In genomic region chr11:134026655-134027343, GRCh38 we compare ENCODE assay signal across 13 cellular contexts. TPM values are rescaled to one million over a fixed set of nuclear protein-coding genes. Genes with fewer than 3 reads are reported as not detected.
A peak's percentile ranks its signal among the peaks of the same experiment; 100 is the strongest.
DNase-seq lines count a peak whose midpoint lies in the region; ATAC-seq and TF ChIP-seq lines count a peak whose summit lies in the region.
"Had no signal": no experiment of that assay in that cellular context is flagged by ENCODE, and none has a peak within 500 bp of the region (broad histone marks: within the 10 kb centered on the region; RNA-seq: fewer than 3 reads in every experiment).

No MANE protein-coding gene starts in this region.

- DNase-seq in activated naive CD8-positive, alpha-beta T cell treated with anti-CD3 and anti-CD28 coated beads for 36 hours: no peak
- peak; percentile 85 for DNase-seq in NCI-H748 (lab: John Stamatoyannopoulos, UW; ENCODE audit: unreplicated experiment)
- peak in 29 of 51 donors; percentile 14 to 73 (median 51) for DNase-seq in hypothalamus (lab: John Stamatoyannopoulos, UW)
- peak; percentile 57 to 72 for DNase-seq in thyroid gland
- no peak for DNase-seq in psoas muscle
- no peak for DNase-seq in NOMO-1 treated with dmso at 0.1 percent for 144 hours (lab: John Stamatoyannopoulos, UW; ENCODE audit: unreplicated experiment)
- DNase-seq: activated CD4-positive, alpha-beta T cell treated with anti-CD3 and anti-CD28 coated beads, Interleukin-2, amount 50 U/mL, for 48 hours; activated gamma-delta T cell; NCI-H187 had no signal

- no peaks in the 10 kb centered on the region for H3K9me3 ChIP-seq in thyroid gland
- no peaks in the 10 kb centered on the region for H3K9me3 ChIP-seq in psoas muscle
- H3K9me3 ChIP-seq: esophagus muscularis mucosa had no signal

- peak overlapping the region; percentile 4 for H3K27ac Mint-ChIP-seq in activated naive CD8-positive, alpha-beta T cell
- H3K27ac Mint-ChIP-seq in activated naive CD8-positive, alpha-beta T cell treated with anti-CD3 and anti-CD28 coated beads for 36 hours: no peak overlapping the region

- H3K4me3 ChIP-seq in thyroid gland (replicated peaks in 1 of 3) (no peak overlapping the region), psoas muscle (no peak overlapping the region)
- H3K4me3 ChIP-seq: esophagus muscularis mucosa had no signal

- H3K27me3 ChIP-seq in thyroid gland (no peaks in the 10 kb centered on the region), psoas muscle (ENCODE audit: insufficient read depth in 3 of 3, low read length in 2 of 3) (no peaks in the 10 kb centered on the region)
- H3K27me3 ChIP-seq: esophagus muscularis mucosa had no signal

- H3K36me3 ChIP-seq in thyroid gland: no peaks in the 10 kb centered on the region
- H3K36me3 ChIP-seq in psoas muscle (ENCODE audit: insufficient read depth in 1 of 2, low read depth in 1 of 2): no peaks in the 10 kb centered on the region
- H3K36me3 ChIP-seq: esophagus muscularis mucosa had no signal

- WGBS in thyroid gland, 2 donors: 15 to 18% methylated on average over 10 to 11 of the region's 11 CpGs
- WGBS in psoas muscle, 3 donors: 60 to 62% (median 61%) methylated on average over 11 of the region's 11 CpGs

- no peak for TF ChIP-seq POLR2A in thyroid gland (IDR thresholded peaks at IDR 0.05)

- peak overlapping the region; percentile 14 for H3K4me3 Mint-ChIP-seq in activated naive CD8-positive, alpha-beta T cell
- H3K4me3 Mint-ChIP-seq in activated naive CD8-positive, alpha-beta T cell treated with anti-CD3 and anti-CD28 coated beads for 36 hours: no peak overlapping the region

- H3K4me1 Mint-ChIP-seq in activated naive CD8-positive, alpha-beta T cell (ENCODE audit: low read depth): peaks cover 45% of the 10 kb centered on the region
- H3K4me1 Mint-ChIP-seq in activated naive CD8-positive, alpha-beta T cell treated with anti-CD3 and anti-CD28 coated beads for 36 hours: peaks cover 30% of the 10 kb centered on the region

- H3K4me1 ChIP-seq in thyroid gland (no peaks in the 10 kb centered on the region), psoas muscle (no peaks in the 10 kb centered on the region)
- H3K4me1 ChIP-seq: esophagus muscularis mucosa had no signal

- ATAC-seq in HG03039 (IDR thresholded peaks at IDR 0.05; ENCODE audit: unreplicated experiment) (no peak), psoas muscle (no peak)
- ATAC-seq: Panc1 had no signal

- H3K27ac ChIP-seq in thyroid gland (no peak overlapping the region), psoas muscle (no peak overlapping the region)
- H3K27ac ChIP-seq: esophagus muscularis mucosa had no signal

- H3K36me3 Mint-ChIP-seq in activated naive CD8-positive, alpha-beta T cell: no peaks in the 10 kb centered on the region
- no peaks in the 10 kb centered on the region for H3K36me3 Mint-ChIP-seq in activated naive CD8-positive, alpha-beta T cell treated with anti-CD3 and anti-CD28 coated beads for 36 hours

- H3K9me3 Mint-ChIP-seq in activated naive CD8-positive, alpha-beta T cell (ENCODE audit: low read depth): no peaks in the 10 kb centered on the region
- H3K9me3 Mint-ChIP-seq in activated naive CD8-positive, alpha-beta T cell treated with anti-CD3 and anti-CD28 coated beads for 36 hours: no peaks in the 10 kb centered on the region

- intact Hi-C loops in thyroid gland (cut with DNase I) (no loop called here), psoas muscle (cut with DNase I) (no loop called here)

- TF ChIP-seq CTCF in thyroid gland (IDR thresholded peaks at IDR 0.05) (no peak), psoas muscle (IDR thresholded peaks at IDR 0.05) (no peak)

- no peaks in the 10 kb centered on the region for H3K27me3 Mint-ChIP-seq in activated naive CD8-positive, alpha-beta T cell
- no peaks in the 10 kb centered on the region for H3K27me3 Mint-ChIP-seq in activated naive CD8-positive, alpha-beta T cell treated with anti-CD3 and anti-CD28 coated beads for 36 hours

RNA-seq across cellular contexts. Expression of gene JAM3, which starts 42.1 kb away (rescaled TPM):
- 10 to 100 TPM; 18.3 to 21.2 TPM for total RNA-seq in activated naive CD8-positive, alpha-beta T cell treated with anti-CD3 and anti-CD28 coated beads for 36 hours
- total RNA-seq in thyroid gland (10 to 100 TPM; 13.3 to 36.0 (median 16.8) TPM), psoas muscle (10 to 100 TPM in 1 of 4 donors, 1 to 10 TPM in 3; 2.4 to 12.7 (median 7.7) TPM)
- 1 to 10 TPM; 3.0 to 5.8 (median 3.9) TPM for polyA plus RNA-seq in psoas muscle

Comparison
In these comparisons a context has a peak if more than half of its experiments do, and no peak if none do; other contexts are left out.
1. DNase-seq: peak in NCI-H748 (single experiment), hypothalamus (29 of 51) and thyroid gland (2 of 2); none in activated naive CD8-positive, alpha-beta T cell treated with anti-CD3 and anti-CD28 coated beads for 36 hours (single experiment), psoas muscle (0 of 2) and NOMO-1 treated with dmso at 0.1 percent for 144 hours (single experiment).